8 cellular contexts compared by ENCODE assay signal in genomic region chr22:36773935-36774334, GRCh38. TPM values are rescaled to one million over a fixed set of nuclear protein-coding genes. Genes with fewer than 3 reads are reported as not detected.
DNase-seq lines count a peak whose midpoint lies in the region; ATAC-seq, FAIRE-seq and TF ChIP-seq lines count a peak whose summit lies in the region.

No MANE protein-coding gene starts in this region.

- TF ChIP-seq CTCF in SK-N-SH (IDR thresholded peaks at IDR 0.05) (peak; percentile 67), endothelial cell of umbilical vein (IDR thresholded peaks at IDR 0.05; ENCODE audit: extremely low read depth in 1 of 2, insufficient read depth in 1 of 2, low read depth in 1 of 2, low read length in 2 of 2) (peak in 1 of 2 donors; percentile 26), smooth muscle cell (IDR thresholded peaks at IDR 0.05; ENCODE audit: borderline replicate concordance, insufficient read depth, poor library complexity, severe bottlenecking) (peak; percentile 38)

- dilution Hi-C loops in endothelial cell of umbilical vein (cut with MboI; ENCODE audit: extremely low pct_ligation_motif_present, low sequenced_read_pairs): loop anchor here (10.0 kb wide), 1 partner anchor 61 kb away; no protein-coding TSS in a partner anchor

- CTCF ChIA-PET in SK-N-SH (lab: Yijun Ruan, JAX): interaction anchor here (0.6 to 6.1 kb wide), 36 partner anchors 8 to 655 kb away, joined by 3 to 55 read pairs (median 5); partner anchors contain the start of genes EIF3D and FOXRED2
- CTCF ChIA-PET in endothelial cell of umbilical vein (lab: Charles Lee): interaction anchor here (0.9 to 3.8 kb wide), 15 partner anchors 8 to 265 kb away, joined by 3 to 75 read pairs (median 5); partner anchors contain the start of gene EIF3D

- H3K4me1 ChIP-seq in SK-N-SH (ENCODE audit: control insufficient read depth in 1 of 2, insufficient read depth in 2 of 2, low read depth in 1 of 2, low read length in 1 of 2): peaks cover 0 to 10% of the 10 kb centered on the region in 2 experiments; a peak in 3 of 4 replicates
- peaks cover 13% of the 10 kb centered on the region for H3K4me1 ChIP-seq in endothelial cell of umbilical vein (ENCODE audit: control insufficient read depth, extremely low read depth, insufficient read depth, low read length)
- peaks cover 4% of the 10 kb centered on the region for H3K4me1 ChIP-seq in smooth muscle cell (ENCODE audit: low read depth)

- BruUV-seq in endothelial cell of umbilical vein (replicated peaks; lab: Mats Ljungman, UMichigan): no TSS peak

- no peak overlapping the region for H3K9ac ChIP-seq in SK-N-SH
- no peak overlapping the region for H3K9ac ChIP-seq in endothelial cell of umbilical vein (replicated peaks; ENCODE audit: extremely low read depth, insufficient read depth, low read length)
- no peak overlapping the region for H3K9ac ChIP-seq in smooth muscle cell (ENCODE audit: low read depth)

- intact Hi-C loops in endothelial cell of umbilical vein (cut with micrococcal nuclease): loop anchor here (2.0 kb wide), 1 partner anchor 17 kb away; no protein-coding TSS in a partner anchor

- DNase-seq in SK-N-SH: peak; percentile 43
- DNase-seq in NOMO-1 treated with dmso at 0.1 percent for 144 hours (lab: John Stamatoyannopoulos, UW; ENCODE audit: unreplicated experiment): peak; percentile 56
- peak; percentile 23 for DNase-seq in endothelial cell of umbilical vein (ENCODE audit: low read depth, low spot score)
- DNase-seq in smooth muscle cell (lab: John Stamatoyannopoulos, UW; ENCODE audit: unreplicated experiment): no peak
- DNase-seq in GDM1 (lab: John Stamatoyannopoulos, UW): no peak

- H3K4me2 ChIP-seq in SK-N-SH (no peak overlapping the region), endothelial cell of umbilical vein (ENCODE audit: insufficient read depth, low read length) (no peak overlapping the region), smooth muscle cell (no peak overlapping the region)

- peak; percentile 77 for TF ChIP-seq RAD21 in SK-N-SH (IDR thresholded peaks at IDR 0.05; ENCODE audit: low read length)

- H3K36me3 ChIP-seq in SK-N-SH (replicated peaks in 1 of 2; ENCODE audit: control insufficient read depth in 1 of 2, insufficient read depth in 2 of 2, low read length in 1 of 2) (peaks cover 0 to 11% of the 10 kb centered on the region in 2 experiments), endothelial cell of umbilical vein (ENCODE audit: control insufficient read depth in 2 of 2, extremely low read depth in 1 of 2, insufficient read depth in 2 of 2, low read length in 2 of 2) (no peaks in the 10 kb centered on the region), smooth muscle cell (ENCODE audit: low read depth) (no peaks in the 10 kb centered on the region)

- H2AFZ ChIP-seq in SK-N-SH (ENCODE audit: low read depth): no peak overlapping the region
- H2AFZ ChIP-seq in endothelial cell of umbilical vein (ENCODE audit: low read depth, low read length): no peak overlapping the region
- no peak overlapping the region for H2AFZ ChIP-seq in smooth muscle cell (ENCODE audit: low read depth)

- no peaks in the 10 kb centered on the region for H3K9me2 ChIP-seq in SK-N-SH

- no peaks in the 10 kb centered on the region for H3K9me3 ChIP-seq in SK-N-SH
- no peaks in the 10 kb centered on the region for H3K9me3 ChIP-seq in endothelial cell of umbilical vein (replicated peaks; ENCODE audit: control insufficient read depth, insufficient read depth, low read length)
- H3K9me3 ChIP-seq in smooth muscle cell (replicated peaks; ENCODE audit: low read depth): no peaks in the 10 kb centered on the region

- no peaks in the 10 kb centered on the region for H3K27me3 ChIP-seq in SK-N-SH (ENCODE audit: insufficient read depth)
- H3K27me3 ChIP-seq in endothelial cell of umbilical vein (ENCODE audit: control insufficient read depth in 2 of 2, insufficient read depth in 2 of 2, low read length in 2 of 2): no peaks in the 10 kb centered on the region
- no peaks in the 10 kb centered on the region for H3K27me3 ChIP-seq in smooth muscle cell (ENCODE audit: low read depth)

- TF ChIP-seq POLR2A in endothelial cell of umbilical vein (IDR thresholded peaks at IDR 0.05; ENCODE audit: low read depth, low read length): no peak

- WGBS in SK-N-SH (ENCODE audit: low lambda C conversion rate): 77% methylated on average over 3 of the region's 3 CpGs
- WGBS in smooth muscle cell (ENCODE audit: low lambda C conversion rate): 81% methylated on average over 3 of the region's 3 CpGs

- TF ChIP-seq EP300 in SK-N-SH (IDR thresholded peaks at IDR 0.05; ENCODE audit: borderline replicate concordance in 1 of 2, low read depth in 1 of 2, low read length in 1 of 2): no peak

- no peak for ATAC-seq in SK-N-SH treated with all-trans-retinoic acid at 6 μM for 48 hours
- ATAC-seq in GM19395 (IDR thresholded peaks at IDR 0.05; ENCODE audit: unreplicated experiment): no peak
- no peak for ATAC-seq in GM18861 (IDR thresholded peaks at IDR 0.05; ENCODE audit: unreplicated experiment)

- no peaks in the 10 kb centered on the region for H3K79me2 ChIP-seq in SK-N-SH (ENCODE audit: insufficient read depth)
- H3K79me2 ChIP-seq in endothelial cell of umbilical vein (ENCODE audit: control insufficient read depth, insufficient read depth, low read length): no peaks in the 10 kb centered on the region
- no peaks in the 10 kb centered on the region for H3K79me2 ChIP-seq in smooth muscle cell (ENCODE audit: low read depth)

- H3K27ac ChIP-seq in SK-N-SH (ENCODE audit: low read depth in 2 of 2, low read length in 1 of 2): no peak overlapping the region
- H3K27ac ChIP-seq in endothelial cell of umbilical vein (ENCODE audit: insufficient read depth, low read depth, low read length): no peak overlapping the region
- H3K27ac ChIP-seq in smooth muscle cell (ENCODE audit: low read depth): no peak overlapping the region

- peak; percentile 42 for FAIRE-seq in endothelial cell of umbilical vein (lab: Jason Lieb, UNC)

- H3K9me1 ChIP-seq in endothelial cell of umbilical vein (replicated peaks; ENCODE audit: control insufficient read depth, extremely low read depth, insufficient read depth, low read length): no peaks in the 10 kb centered on the region

- H3F3A ChIP-seq in SK-N-SH (replicated peaks; ENCODE audit: insufficient read depth) (no peaks in the 10 kb centered on the region), smooth muscle cell (ENCODE audit: low read depth) (no peaks in the 10 kb centered on the region)

- H4K20me1 ChIP-seq in SK-N-SH (ENCODE audit: insufficient read depth) (no peaks in the 10 kb centered on the region), endothelial cell of umbilical vein (replicated peaks; ENCODE audit: control insufficient read depth, extremely low read depth, insufficient read depth, low read length) (no peaks in the 10 kb centered on the region), smooth muscle cell (ENCODE audit: low read depth) (no peaks in the 10 kb centered on the region)

- POLR2A ChIA-PET in SK-N-SH (lab: Yijun Ruan, JAX) (no interaction called here), endothelial cell of umbilical vein (lab: Charles Lee) (no interaction called here)

- no peak overlapping the region for H3K4me3 ChIP-seq in SK-N-SH (ENCODE audit: low read depth in 2 of 2, low read length in 1 of 2)
- no peak overlapping the region for H3K4me3 ChIP-seq in endothelial cell of umbilical vein (replicated peaks in 1 of 3; ENCODE audit: insufficient read depth in 1 of 3, low read depth in 1 of 3, low read length in 3 of 3)
- H3K4me3 ChIP-seq in smooth muscle cell: no peak overlapping the region

TF ChIP-seq in SK-N-SH, 30 proteins besides CTCF, POLR2A, EP300 and RAD21 (continues in another document):
- TF ChIP-seq MEF2A (IDR thresholded peaks at IDR 0.05; ENCODE audit: borderline replicate concordance, low read depth) (no peak), FOSL2 (IDR thresholded peaks at IDR 0.05; ENCODE audit: borderline replicate concordance, low read depth) (no peak)

TF ChIP-seq in SK-N-SH treated with all-trans-retinoic acid at 6 μM for 48 hours, 23 proteins besides CTCF, POLR2A, EP300 and RAD21 (continues in another document):
- TF ChIP-seq BACH2 (CRISPR knock-in tag; IDR thresholded peaks at IDR 0.05; ENCODE audit: borderline replicate concordance) (no peak), RARB (CRISPR knock-in tag; IDR thresholded peaks at IDR 0.05) (no peak), ZNF70 (CRISPR knock-in tag; IDR thresholded peaks at IDR 0.05) (no peak), GLIS3 (CRISPR knock-in tag; IDR thresholded peaks at IDR 0.05) (no peak)

TF ChIP-seq in endothelial cell of umbilical vein, 7 proteins besides CTCF, POLR2A, EP300 and RAD21 (continues in another document):
- TF ChIP-seq FOS (IDR thresholded peaks at IDR 0.05; ENCODE audit: borderline replicate concordance, insufficient read depth, low read length): no peak
- no peak for TF ChIP-seq GATA2 (IDR thresholded peaks at IDR 0.05; ENCODE audit: insufficient read depth, insufficient read length, low read depth, low read length)

RNA-seq across cellular contexts. Expression of gene IFT27, which starts 2.0 kb away (rescaled TPM):
- polyA plus RNA-seq in SK-N-SH (2012; rRNA removed) (29.4 and 31.5 TPM in 2 replicates), endothelial cell of umbilical vein (28.2 and 29.9 TPM in 2 replicates), smooth muscle cell (43.2 and 46.8 TPM in 2 replicates)
- 17.5 and 19.3 TPM in 2 replicates for polyA plus RNA-seq in SK-N-SH (2012; cell fraction: cytosol; rRNA removed)
- 99.3 and 119 TPM in 2 replicates for polyA plus RNA-seq in SK-N-SH (2012; cell fraction: nucleus; rRNA removed)
- total RNA-seq in endothelial cell of umbilical vein (30.5 and 33.7 TPM in 2 replicates), smooth muscle cell (12.5 and 16.0 TPM in 2 replicates)
- polyA plus RNA-seq in endothelial cell of umbilical vein (2011; cell fraction: cytosol; rRNA removed): 19.3 and 22.9 TPM in 2 replicates
- 90.3 and 98.1 TPM in 2 replicates for polyA plus RNA-seq in endothelial cell of umbilical vein (2011; cell fraction: nucleus; rRNA removed)
- 23.0 and 23.7 TPM in 2 replicates for polyA plus RNA-seq in endothelial cell of umbilical vein (2012)
- 18.3 and 22.5 TPM in 2 replicates for polyA minus RNA-seq in endothelial cell of umbilical vein
- polyA minus RNA-seq in endothelial cell of umbilical vein (2011; cell fraction: cytosol; rRNA and poly(A)+ RNA removed): 6.8 TPM
- 18.1 and 21.9 TPM in 2 replicates for polyA minus RNA-seq in endothelial cell of umbilical vein (2011; cell fraction: nucleus; rRNA and poly(A)+ RNA removed)

RNA-seq across cellular contexts. Expression of gene PVALB, which starts 42.9 kb away (rescaled TPM):
- not detected in 2 replicates for polyA plus RNA-seq in SK-N-SH (2012; rRNA removed)
- polyA plus RNA-seq in SK-N-SH (2012; cell fraction: cytosol; rRNA removed): not detected in 2 replicates
- polyA plus RNA-seq in SK-N-SH (2012; cell fraction: nucleus; rRNA removed): not detected in 2 replicates
- not detected in 2 replicates for total RNA-seq in endothelial cell of umbilical vein
- polyA plus RNA-seq in endothelial cell of umbilical vein: not detected in 2 replicates
- polyA plus RNA-seq in endothelial cell of umbilical vein (2011; cell fraction: cytosol; rRNA removed): not detected in 2 replicates
- polyA plus RNA-seq in endothelial cell of umbilical vein (2011; cell fraction: nucleus; rRNA removed): not detected in 2 replicates
- not detected in 2 replicates for polyA plus RNA-seq in endothelial cell of umbilical vein (2012)
- polyA minus RNA-seq in endothelial cell of umbilical vein: not detected in 2 replicates
- polyA minus RNA-seq in endothelial cell of umbilical vein (2011; cell fraction: cytosol; rRNA and poly(A)+ RNA removed): not detected
- polyA minus RNA-seq in endothelial cell of umbilical vein (2011; cell fraction: nucleus; rRNA and poly(A)+ RNA removed): not detected in 2 replicates
- total RNA-seq in smooth muscle cell: not detected in 2 replicates
- polyA plus RNA-seq in smooth muscle cell: not detected in 2 replicates

Comparison
In these comparisons a context has a peak if more than half of its experiments do, and no peak if none do; other contexts are left out.
1. DNase-seq: peak in SK-N-SH (single experiment), NOMO-1 treated with dmso at 0.1 percent for 144 hours (single experiment) and endothelial cell of umbilical vein (single experiment); none in smooth muscle cell (single experiment) and GDM1 (single experiment).